13 cellular contexts compared by ENCODE assay signal in the genomic region with DNA sequence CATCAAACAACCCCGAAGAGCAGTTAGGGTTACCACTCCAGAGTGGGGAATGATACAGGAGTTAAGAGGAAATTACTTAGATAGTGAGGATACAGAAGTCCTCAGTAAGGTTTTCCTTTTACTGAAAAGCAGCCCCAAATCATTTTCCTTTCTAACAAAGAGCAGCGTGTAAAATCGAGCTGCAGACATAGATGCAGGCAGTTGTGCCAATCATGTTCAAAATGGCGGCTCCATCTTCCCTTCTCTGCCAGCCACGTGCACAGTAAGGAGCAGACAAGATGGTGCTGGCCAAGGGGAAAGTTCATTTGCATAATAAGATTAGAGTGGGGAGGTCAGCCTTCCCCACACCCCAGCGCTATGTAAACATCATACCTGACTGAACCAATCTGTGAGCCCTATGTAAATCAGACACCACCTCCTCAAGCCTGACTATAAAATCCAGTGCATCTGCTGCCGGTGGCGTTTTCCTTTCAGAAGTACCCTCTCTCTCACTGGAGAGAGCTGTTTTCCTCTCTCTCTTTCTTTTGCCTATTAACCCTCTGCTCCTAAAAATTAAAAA. TPM values are rescaled to one million over a fixed set of nuclear protein-coding genes. Genes with fewer than 3 reads are reported as not detected.
A peak's percentile ranks its signal among the peaks of the same experiment; 100 is the strongest.
DNase-seq lines count a peak whose midpoint lies in the region; ATAC-seq and TF ChIP-seq lines count a peak whose summit lies in the region.
"Had no signal": no experiment of that assay in that cellular context is flagged by ENCODE, and none has a peak within 500 bp of the region (broad histone marks: within the 10 kb centered on the region; RNA-seq: fewer than 3 reads in every experiment).

No MANE protein-coding gene starts in this region.

- ATAC-seq in GM18867 (IDR thresholded peaks at IDR 0.05; ENCODE audit: unreplicated experiment) (no peak), GM18519 (IDR thresholded peaks at IDR 0.05; ENCODE audit: low FRiP score, unreplicated experiment) (no peak), HG03175 (IDR thresholded peaks at IDR 0.05; ENCODE audit: unreplicated experiment) (no peak)
- no peak for ATAC-seq in CD4-positive, alpha-beta T cell (ENCODE audit: poor library complexity)

- intact Hi-C loops in CD4-positive, alpha-beta T cell (cut with DNase I, micrococcal nuclease) = no loop called here

- H3K9me3 Mint-ChIP-seq in CD4-positive, alpha-beta T cell = no peaks in the 10 kb centered on the region

- no peak overlapping the region for H3K4me3 Mint-ChIP-seq in CD4-positive, alpha-beta T cell

- H3K27ac Mint-ChIP-seq in CD4-positive, alpha-beta T cell = no peak overlapping the region

- no peaks in the 10 kb centered on the region for H3K27me3 ChIP-seq in CD4-positive, alpha-beta T cell (ENCODE audit: control insufficient read depth, insufficient read depth, low read length)

- no peak for TF ChIP-seq CTCF in CD4-positive, alpha-beta T cell (IDR thresholded peaks at IDR 0.05)

- CTCF ChIA-PET in CD4-positive, alpha-beta T cell (lab: Charles Lee) = interaction anchor here (0.5 to 1.3 kb wide), 3 partner anchors 10 to 43 kb away, joined by 3 to 4 read pairs (median 3); no protein-coding TSS in a partner anchor

- POLR2A ChIA-PET in CD4-positive, alpha-beta T cell (lab: Charles Lee) = no interaction called here

- no peaks in the 10 kb centered on the region for H3K36me3 Mint-ChIP-seq in CD4-positive, alpha-beta T cell (ENCODE audit: low read depth)

- H3K4me1 Mint-ChIP-seq in CD4-positive, alpha-beta T cell (ENCODE audit: low read depth) = no peaks in the 10 kb centered on the region

- in situ Hi-C loops in G401 (cut with HindIII; ENCODE audit: low sequenced_read_pairs) = no loop called here

- H3K27ac ChIP-seq in CD4-positive, alpha-beta T cell (ENCODE audit: low read depth, low read length) = no peak overlapping the region
- H3K27ac ChIP-seq: epithelial cell of prostate, parathyroid adenoma had no signal

- DNase-seq in G401 (ENCODE audit: low spot score) (peak; percentile 34), NCI-H1105 (lab: John Stamatoyannopoulos, UW) (peak; percentile 2), left kidney (ENCODE audit: low read depth, low spot score) (peak; percentile 88)
- DNase-seq in CD4-positive, alpha-beta T cell = no peak
- DNase-seq: amygdala, DND-41 had no signal

- no peaks in the 10 kb centered on the region for H3K9me3 ChIP-seq in CD4-positive, alpha-beta T cell (ENCODE audit: control insufficient read depth, low read length)

- H3K27me3 Mint-ChIP-seq in CD4-positive, alpha-beta T cell = no peaks in the 10 kb centered on the region

TF ChIP-seq in PFSK-1, 5 proteins besides CTCF, POLR2A, EP300 and RAD21:
- TF ChIP-seq SIN3A (IDR thresholded peaks at IDR 0.05; ENCODE audit: borderline replicate concordance, insufficient read depth, low read length) = no peak
- 0 out of 2 replicates have a peak, but pooled peaks have one; percentile 46 for TF ChIP-seq POLR2AphosphoS5 (IDR thresholded peaks at IDR 0.05; ENCODE audit: low read depth, low read length)
- TF ChIP-seq REST (IDR thresholded peaks at IDR 0.05; ENCODE audit: insufficient read depth in 1 of 2, low read depth in 2 of 2, low read length in 2 of 2) = no peak
- TF ChIP-seq FOXP2 (optimal IDR thresholded peaks at IDR 0.05; ENCODE audit: borderline replicate concordance, extremely low read depth, extremely low read length, insufficient read depth) = no peak
- peak; percentile 73; the same call in 1 of the 2 replicates for TF ChIP-seq TAF1 (IDR thresholded peaks at IDR 0.05; ENCODE audit: borderline replicate concordance, insufficient read depth, low read length)

RNA-seq across cellular contexts. Expression of gene SRL, which starts 2.5 kb away (rescaled TPM):
- 0.07 and 0.37 TPM in 2 replicates for total RNA-seq in G401 (2014; rRNA removed; shearing (Covaris generic))
- not detected for polyA plus RNA-seq in PFSK-1 (2012; ENCODE audit: insufficient read length, low read depth)
- not detected for total RNA-seq in CD4-positive, alpha-beta T cell
- polyA plus RNA-seq: keratinocyte had no signal

RNA-seq across cellular contexts. Expression of gene TFAP4, which starts 28.5 kb away (rescaled TPM):
- total RNA-seq in G401 (2014; rRNA removed; shearing (Covaris generic)) = 14.5 and 38.3 TPM in 2 replicates
- polyA plus RNA-seq in PFSK-1 (2012; ENCODE audit: insufficient read length, low read depth) = 95.8 TPM
- total RNA-seq in CD4-positive, alpha-beta T cell = 10 to 100 TPM in 1 of 2 experiments, 1 to 10 TPM in 1; 8.6 to 10.8 TPM

Comparison
In these comparisons a context has a peak if more than half of its experiments do, and no peak if none do; other contexts are left out.
1. DNase-seq: peak in G401 (single experiment), NCI-H1105 (single experiment) and left kidney (single experiment); none in CD4-positive, alpha-beta T cell (0 of 10).